ENCODE assay signal across 8 cellular contexts in the genomic region with DNA sequence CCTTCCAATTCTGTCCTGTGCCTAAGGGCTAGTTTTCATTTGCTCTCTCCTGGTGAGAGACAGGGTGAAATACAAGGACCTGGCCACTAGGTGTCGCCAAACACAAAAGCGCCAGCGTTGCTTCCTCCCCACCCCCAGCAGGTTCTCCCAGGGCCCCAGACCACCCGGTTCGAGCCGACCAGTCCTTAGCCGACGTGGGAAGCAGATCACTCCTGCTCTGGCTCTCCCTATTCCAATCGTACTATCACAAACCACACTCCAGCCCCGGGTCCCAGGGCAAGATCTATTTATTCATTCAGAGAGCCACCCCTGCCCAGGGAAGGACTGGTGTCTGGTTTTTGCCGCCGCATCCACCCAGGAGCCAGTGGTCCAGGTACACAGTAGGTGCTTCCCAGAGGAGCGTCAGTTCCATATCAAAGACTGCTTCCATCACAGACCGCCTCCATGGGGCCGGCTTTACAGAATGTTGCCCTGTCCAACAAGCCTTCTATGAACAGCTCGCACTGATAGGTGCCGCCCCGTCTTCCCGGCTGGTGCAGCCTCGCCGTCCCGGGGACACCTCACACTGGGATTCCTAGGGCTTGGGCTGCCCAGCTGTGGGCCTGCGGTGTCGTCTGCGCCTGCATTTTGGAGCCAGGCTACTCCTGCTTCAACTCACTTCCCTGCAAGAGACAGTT. TPM values are rescaled to one million over a fixed set of nuclear protein-coding genes. Genes with fewer than 3 reads are reported as not detected.
A peak's percentile ranks its signal among the peaks of the same experiment; 100 is the strongest.
DNase-seq lines count a peak whose midpoint lies in the region; ATAC-seq and TF ChIP-seq lines count a peak whose summit lies in the region.

No MANE protein-coding gene starts in this region.

- no peaks in the 10 kb centered on the region for H3K9me3 Mint-ChIP-seq in GM23338

- peaks cover 13% of the 10 kb centered on the region for H3K4me1 Mint-ChIP-seq in GM23338

- peaks cover 0 to 9% (median 4%) of the 10 kb centered on the region in 11 experiments; a peak in 5 of 22 replicates for H3K27me3 ChIP-seq in BLaER1 treated with 17β-estradiol and CSF1 and Interleukin-3, amounts not matched to agents 10 nM and 100 nM
- H3K27me3 ChIP-seq in GM23338 (ENCODE audit: insufficient read depth) = no peaks in the 10 kb centered on the region
- no peaks in the 10 kb centered on the region for H3K27me3 ChIP-seq in kidney epithelial cell (ENCODE audit: control insufficient read depth, insufficient read depth, low read length)

- peak; percentile 82 for ATAC-seq in GM23338
- ATAC-seq in activated CD4-positive, CD25-positive, alpha-beta regulatory T cell treated with anti-CD3 and anti-CD28 coated beads, Interleukin-2, amount 50 U/mL, for 24 hours = peak; percentile 84 to 90
- ATAC-seq in GM18519 (IDR thresholded peaks at IDR 0.05; ENCODE audit: low FRiP score, unreplicated experiment) = no peak

- DNase-seq in GM23338 (ENCODE audit: low spot score) (peak; percentile 95), NCI-H2196 (lab: John Stamatoyannopoulos, UW; ENCODE audit: unreplicated experiment) (peak; percentile 78), cerebellum (ENCODE audit: low spot score) (peak; percentile 90), kidney epithelial cell (ENCODE audit: low read depth) (no peak)
- peak; percentile 61 to 72 for DNase-seq in stimulated activated CD4-positive, alpha-beta T cell treated with anti-CD3 and anti-CD28 coated beads, Interleukin-1b, Interleukin-23, amount 100 ng/mL, for 4 hours (ENCODE audit: low read depth in 2 of 2)

- no peak overlapping the region for H3K27ac ChIP-seq in BLaER1 treated with 17β-estradiol and CSF1 and Interleukin-3, amounts not matched to agents 10 nM and 100 nM
- peak overlapping the region; percentile 48 for H3K27ac ChIP-seq in GM23338 (ENCODE audit: low read depth)

- H3F3A ChIP-seq in GM23338 (replicated peaks; ENCODE audit: low read depth) = no peaks in the 10 kb centered on the region

- H2AFZ ChIP-seq in GM23338 = peak overlapping the region; percentile 78; the same call in 1 of the 2 replicates

- H3K9ac ChIP-seq in BLaER1 treated with 17β-estradiol and CSF1 and Interleukin-3, amounts not matched to agents 10 nM and 100 nM = 0 out of 22 replicates have a peak overlapping the region, but pooled peaks of 1 of the 11 experiments have one; percentile 26

- no peaks in the 10 kb centered on the region for H3K9me3 ChIP-seq in BLaER1 treated with 17β-estradiol and CSF1 and Interleukin-3, amounts not matched to agents 10 nM and 100 nM (replicated peaks in 1 of 11)

- no peaks in the 10 kb centered on the region for H3K9me2 ChIP-seq in GM23338 (ENCODE audit: insufficient read depth)

- peaks cover 0 to 36% (median 12%) of the 10 kb centered on the region in 11 experiments; a peak in 9 of 22 replicates for H4K20me1 ChIP-seq in BLaER1 treated with 17β-estradiol and CSF1 and Interleukin-3, amounts not matched to agents 10 nM and 100 nM
- 0 out of 2 replicates have a peak, but pooled peaks cover 2% of the 10 kb centered on the region for H4K20me1 ChIP-seq in GM23338 (replicated peaks; ENCODE audit: insufficient read depth)

- H3K4me3 Mint-ChIP-seq in GM23338 = peak overlapping the region; percentile 57

- peaks cover 0 to 38% (median 33%) of the 10 kb centered on the region in 10 experiments; a peak in 16 of 20 replicates for H3K4me1 ChIP-seq in BLaER1 treated with 17β-estradiol and CSF1 and Interleukin-3, amounts not matched to agents 10 nM and 100 nM
- H3K4me1 ChIP-seq in GM23338 (ENCODE audit: insufficient read depth) = peaks cover 10% of the 10 kb centered on the region

- no peak overlapping the region for H3K4me3 ChIP-seq in BLaER1 treated with 17β-estradiol and CSF1 and Interleukin-3, amounts not matched to agents 10 nM and 100 nM
- H3K4me3 ChIP-seq in GM23338 (peak overlapping the region; percentile 48), kidney epithelial cell (ENCODE audit: low read depth, low read length) (no peak overlapping the region)

- H3K27ac Mint-ChIP-seq in GM23338 = peak overlapping the region; percentile 65; the same call in 1 of the 2 replicates

- no peaks in the 10 kb centered on the region for H3K79me2 ChIP-seq in GM23338 (replicated peaks; ENCODE audit: insufficient read depth)

- peaks cover 12% of the 10 kb centered on the region for H3K27me3 Mint-ChIP-seq in GM23338 (ENCODE audit: insufficient read depth, low read depth, poor library complexity)

- no peaks in the 10 kb centered on the region; the same call in 2 of the 3 replicates for H3K36me3 Mint-ChIP-seq in GM23338 (ENCODE audit: low read depth)

- peak; percentile 93 to 94 for TF ChIP-seq CTCF in GM23338 (conservative IDR thresholded peaks at IDR 0.05; ENCODE audit: low read depth in 2 of 2)
- peak; percentile 91 for TF ChIP-seq CTCF in kidney epithelial cell (IDR thresholded peaks at IDR 0.05; ENCODE audit: insufficient read depth, low read length, poor library complexity, severe bottlenecking)

- H3K36me3 ChIP-seq in BLaER1 treated with 17β-estradiol and CSF1 and Interleukin-3, amounts not matched to agents 10 nM and 100 nM = peaks cover 0 to 15% (median 0%) of the 10 kb centered on the region in 11 experiments; a peak in 3 of 22 replicates
- H3K36me3 ChIP-seq in GM23338 (ENCODE audit: insufficient read depth) = no peaks in the 10 kb centered on the region
- no peaks in the 10 kb centered on the region for H3K36me3 ChIP-seq in kidney epithelial cell (ENCODE audit: control insufficient read depth, insufficient read depth, low read length)

- peak overlapping the region in 7 of 11 experiments; percentile 27 to 72 (median 42); a peak in 10 of 22 replicates for H3K4me2 ChIP-seq in BLaER1 treated with 17β-estradiol and CSF1 and Interleukin-3, amounts not matched to agents 10 nM and 100 nM
- H3K4me2 ChIP-seq in GM23338 = peak overlapping the region; percentile 78

TF ChIP-seq in GM23338, 12 proteins besides CTCF, POLR2A, EP300 and RAD21:
- TF ChIP-seq, protein P1, sequence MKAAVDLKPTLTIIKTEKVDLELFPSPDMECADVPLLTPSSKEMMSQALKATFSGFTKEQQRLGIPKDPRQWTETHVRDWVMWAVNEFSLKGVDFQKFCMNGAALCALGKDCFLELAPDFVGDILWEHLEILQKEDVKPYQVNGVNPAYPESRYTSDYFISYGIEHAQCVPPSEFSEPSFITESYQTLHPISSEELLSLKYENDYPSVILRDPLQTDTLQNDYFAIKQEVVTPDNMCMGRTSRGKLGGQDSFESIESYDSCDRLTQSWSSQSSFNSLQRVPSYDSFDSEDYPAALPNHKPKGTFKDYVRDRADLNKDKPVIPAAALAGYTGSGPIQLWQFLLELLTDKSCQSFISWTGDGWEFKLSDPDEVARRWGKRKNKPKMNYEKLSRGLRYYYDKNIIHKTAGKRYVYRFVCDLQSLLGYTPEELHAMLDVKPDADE (IDR thresholded peaks at IDR 0.05) = no peak
- no peak for TF ChIP-seq ZNF114 (CRISPR knock-in tag; IDR thresholded peaks at IDR 0.05)
- TF ChIP-seq POLR2AphosphoS5 (IDR thresholded peaks at IDR 0.05; ENCODE audit: low read depth) = no peak
- TF ChIP-seq EZH2 (IDR thresholded peaks at IDR 0.05; ENCODE audit: low read depth, unreplicated experiment) = no peak
- no peak for TF ChIP-seq JUNB (IDR thresholded peaks at IDR 0.05; ENCODE audit: unreplicated experiment)
- no peak for TF ChIP-seq ZNF331 (CRISPR knock-in tag; IDR thresholded peaks at IDR 0.05; ENCODE audit: low read depth)
- TF ChIP-seq NANOG (IDR thresholded peaks at IDR 0.05; ENCODE audit: borderline replicate concordance) = no peak
- 0 out of 2 replicates have a peak, but pooled peaks have one; percentile 26 for TF ChIP-seq CREB1 (CRISPR knock-in tag; IDR thresholded peaks at IDR 0.05; ENCODE audit: low read depth)

RNA-seq across cellular contexts. Expression of gene CTNNBIP1, which starts 35.0 kb away (rescaled TPM):
- total RNA-seq in GM23338 (2014; rRNA removed; shearing (Covaris generic)) = 50.8 and 55.1 TPM in 2 replicates
- 30.2 and 30.3 TPM in 2 replicates for polyA plus RNA-seq in GM23338 (2016; fragmentation: Nextera tagmentation; extraction: Ambion mirVana)
- 22.4 TPM for total RNA-seq in cerebellum
- total RNA-seq in kidney epithelial cell = 27.4 and 28.6 TPM in 2 replicates

RNA-seq across cellular contexts. Expression of gene CLSTN1, which starts 51.3 kb away (rescaled TPM):
- total RNA-seq in GM23338 (2014; rRNA removed; shearing (Covaris generic)) = 56.4 and 66.2 TPM in 2 replicates
- 38.5 and 41.7 TPM in 2 replicates for polyA plus RNA-seq in GM23338 (2016; fragmentation: Nextera tagmentation; extraction: Ambion mirVana)
- total RNA-seq in cerebellum (94.4 TPM), kidney epithelial cell (115 TPM in 2 replicates)
